1 cellular context compared by ENCODE assay signal in genomic region chr1:48493970-48494769, GRCh38.
TF ChIP-seq lines count a peak whose summit lies in the region.

No MANE protein-coding gene starts in this region.

TF ChIP-seq in H1, 55 proteins besides CTCF, POLR2A, EP300 and RAD21 (continued from another document):
- TF ChIP-seq CBX5 (IDR thresholded peaks at IDR 0.05; ENCODE audit: low read depth, low read length) (no peak), CHD1 (IDR thresholded peaks at IDR 0.05; ENCODE audit: low read depth, low read length) (no peak), KDM1A (IDR thresholded peaks at IDR 0.05; ENCODE audit: borderline replicate concordance, low read length) (no peak), POLR2AphosphoS5 (IDR thresholded peaks at IDR 0.05; ENCODE audit: low read depth, low read length) (no peak), YY1 (IDR thresholded peaks at IDR 0.05; ENCODE audit: low read depth, low read length) (no peak), NANOG (IDR thresholded peaks at IDR 0.05; ENCODE audit: insufficient read depth, low read depth, low read length, poor library complexity, severe bottlenecking) (no peak), ZNF274 (IDR thresholded peaks at IDR 0.05; ENCODE audit: borderline replicate concordance, extremely low read depth, low read length) (no peak), ATF2 (IDR thresholded peaks at IDR 0.05; ENCODE audit: low read length) (no peak), SRF (IDR thresholded peaks at IDR 0.05; ENCODE audit: low read depth, low read length) (no peak), JUN (IDR thresholded peaks at IDR 0.05; ENCODE audit: low read depth, low read length) (no peak)
